ENCODE assay signal across 10 cellular contexts in genomic region chr15:74317820-74318375, GRCh38. TPM values are rescaled to one million over a fixed set of nuclear protein-coding genes. Genes with fewer than 3 reads are reported as not detected.
A peak's percentile ranks its signal among the peaks of the same experiment; 100 is the strongest.
DNase-seq lines count a peak whose midpoint lies in the region; ATAC-seq and TF ChIP-seq lines count a peak whose summit lies in the region.
"Had no signal": no experiment of that assay in that cellular context is flagged by ENCODE, and none has a peak within 500 bp of the region (broad histone marks: within the 10 kb centered on the region; RNA-seq: fewer than 3 reads in every experiment).

No MANE protein-coding gene starts in this region.

- H3K36me3 ChIP-seq in body of pancreas (replicated peaks in 1 of 2; ENCODE audit: insufficient read depth in 1 of 2, low read depth in 2 of 2) (no peaks in the 10 kb centered on the region), mucosa of stomach (ENCODE audit: control insufficient read depth, insufficient read depth, low read length) (no peaks in the 10 kb centered on the region)

- no peaks in the 10 kb centered on the region for H3K27me3 ChIP-seq in body of pancreas
- H3K27me3 ChIP-seq in mucosa of stomach (ENCODE audit: control insufficient read depth, insufficient read depth, low read length), result no peaks in the 10 kb centered on the region

- peak overlapping the region; percentile 39 for H3K9ac ChIP-seq in mucosa of stomach (ENCODE audit: low read length)

- H3K4me3 ChIP-seq in body of pancreas, result no peak overlapping the region
- no peak overlapping the region for H3K4me3 ChIP-seq in mucosa of stomach (ENCODE audit: low read length)
- H3K4me3 ChIP-seq: PC-9 had no signal

- H3K27ac ChIP-seq in body of pancreas, result peak overlapping the region in 2 of 4 donors; percentile 18 to 57
- H3K27ac ChIP-seq: epithelial cell of prostate, PC-9 had no signal

- 38 to 43% methylated on average over 8 of the region's 8 CpGs for WGBS in body of pancreas, 2 donors

- intact Hi-C loops in body of pancreas (cut with DNase I), result no loop called here

- TF ChIP-seq CTCF in body of pancreas (IDR thresholded peaks at IDR 0.05), result no peak

- no peak for TF ChIP-seq POLR2A in body of pancreas (IDR thresholded peaks at IDR 0.05)

- H3K4me1 ChIP-seq in body of pancreas (peaks cover 16% of the 10 kb centered on the region), mucosa of stomach (ENCODE audit: control insufficient read depth, insufficient read depth, low read length) (peaks cover 22% of the 10 kb centered on the region)

- ATAC-seq in body of pancreas, result peak; percentile 53

- DNase-seq in AG08395 (ENCODE audit: low spot score) (peak; percentile 88), M059J (ENCODE audit: low read depth) (peak; percentile 86), body of pancreas (peak; percentile 41 to 68 (median 57)), amygdala (lab: John Stamatoyannopoulos, UW) (no peak), NCI-H774 (lab: John Stamatoyannopoulos, UW) (no peak), activated gamma-delta T cell treated with Interleukin-2 at 50 U/mL for 16 hours (no peak)
- DNase-seq in stimulated activated naive CD4-positive, alpha-beta T cell treated with Interleukin-2 at 50 U/mL for 16 hours (lab: John Stamatoyannopoulos, UW), result no peak

- H3K9me3 ChIP-seq in body of pancreas (no peaks in the 10 kb centered on the region), mucosa of stomach (ENCODE audit: control insufficient read depth, low read length) (no peaks in the 10 kb centered on the region)

RNA-seq across cellular contexts. Expression of gene CYP11A1, which starts 49.5 kb away (rescaled TPM):
- 0.07 and 0.10 TPM in 2 replicates for total RNA-seq in M059J (2014; rRNA removed; shearing (Covaris generic))
- under 1 TPM; 0.26 to 0.99 TPM for total RNA-seq in body of pancreas

Comparison
In these comparisons a context has a peak if more than half of its experiments do, and no peak if none do; other contexts are left out.
1. DNase-seq: peak in AG08395 (single experiment), M059J (single experiment) and body of pancreas (4 of 4); none in amygdala (0 of 56), NCI-H774 (single experiment), stimulated activated naive CD4-positive, alpha-beta T cell treated with Interleukin-2 at 50 U/mL for 16 hours (single experiment) and activated gamma-delta T cell treated with Interleukin-2 at 50 U/mL for 16 hours (single experiment).